In the genomic region with DNA sequence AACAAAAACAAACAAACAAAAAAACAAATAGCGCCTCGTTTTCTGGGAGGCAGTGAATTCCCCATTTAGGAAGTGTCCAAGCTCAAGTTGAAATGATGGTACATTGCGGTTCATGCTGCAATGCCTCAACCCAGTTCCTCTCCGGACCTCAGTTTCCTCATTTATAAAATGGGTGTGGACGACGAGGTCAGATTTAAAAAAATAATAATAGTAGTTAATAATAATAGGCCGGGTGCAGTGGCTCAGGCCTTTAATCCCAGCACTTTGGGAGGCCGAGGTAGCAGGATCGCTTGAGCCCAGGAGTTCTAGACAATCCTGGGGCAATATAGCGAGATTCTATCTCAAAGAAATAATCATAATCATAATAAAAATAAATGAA, we compare ENCODE assay signal across 9 cellular contexts. TPM values are rescaled to one million over a fixed set of nuclear protein-coding genes. Genes with fewer than 3 reads are reported as not detected.
A peak's percentile ranks its signal among the peaks of the same experiment; 100 is the strongest.
DNase-seq lines count a peak whose midpoint lies in the region; ATAC-seq, FAIRE-seq and TF ChIP-seq lines count a peak whose summit lies in the region.
"Had no signal": no experiment of that assay in that cellular context is flagged by ENCODE, and none has a peak within 500 bp of the region (broad histone marks: within the 10 kb centered on the region; RNA-seq: fewer than 3 reads in every experiment).

No MANE protein-coding gene starts in this region.

- no peak for ATAC-seq in A549

- H3K9me3 Mint-ChIP-seq in brain (peaks cover 0 to 5% (median 0%) of the 10 kb centered on the region in 5 experiments), type B pancreatic cell (no peaks in the 10 kb centered on the region)
- H3K9me3 Mint-ChIP-seq: stimulated activated naive CD8-positive, alpha-beta T cell treated with anti-CD3 and anti-CD28 coated beads, Interleukin-15, Interleukin-2, amounts not matched to agents 100 ng/mL and 50 ng/mL, for 24 hours had no signal

- TF ChIP-seq RAD21 in A549 (conservative IDR thresholded peaks at IDR 0.05 in 1 of 2, IDR thresholded peaks at IDR 0.05 in 1 of 2) = no peak

- no peaks in the 10 kb centered on the region for H3K36me3 ChIP-seq in mucosa of rectum (ENCODE audit: control insufficient read depth in 2 of 2, insufficient read depth in 2 of 2, low read length in 2 of 2)

- no peak for DNase-seq in A549 (ENCODE audit: low read depth in 1 of 2, low spot score in 1 of 2)
- DNase-seq in HL-60 (ENCODE audit: low read depth in 1 of 2, low spot score in 1 of 2) = no peak
- DNase-seq in nucleus accumbens (lab: John Stamatoyannopoulos, UW) = no peak
- DNase-seq in NCI-H526 (lab: John Stamatoyannopoulos, UW) = no peak
- no peak for DNase-seq in GM10248 (ENCODE audit: extremely low spot score)
- no peak for DNase-seq in type B pancreatic cell (ENCODE audit: extremely low spot score, unreplicated experiment)

- CTCF ChIA-PET in A549 (lab: Yijun Ruan, JAX) (interaction anchor here (0.5 to 27.6 kb wide), 59 partner anchors 10 to 486 kb away, joined by 3 to 1883 read pairs (median 5); a partner anchor contains a TSS), GM10248 (lab: Yijun Ruan, JAX) (interaction anchor here (0.7 to 7.0 kb wide), 47 partner anchors 8 to 482 kb away, joined by 3 to 339 read pairs (median 5); a partner anchor contains a TSS)

- no peaks in the 10 kb centered on the region for H3K9me3 ChIP-seq in A549
- no peaks in the 10 kb centered on the region for H3K9me3 ChIP-seq in mucosa of rectum (ENCODE audit: control insufficient read depth in 2 of 2, low read length in 2 of 2)

- POLR2A ChIA-PET in A549 (lab: Yijun Ruan, JAX) (interaction anchor here (0.8 to 4.6 kb wide), 6 partner anchors 11 to 203 kb away, joined by 3 to 40 read pairs (median 6); a partner anchor contains a TSS), GM10248 (lab: Yijun Ruan, JAX) (interaction anchor here (0.7 to 2.5 kb wide), 7 partner anchors 16 to 46 kb away, joined by 3 to 20 read pairs (median 7); a partner anchor contains a TSS)

- TF ChIP-seq CTCF in A549 (IDR thresholded peaks at IDR 0.05) (no peak), HL-60 (IDR thresholded peaks at IDR 0.05; ENCODE audit: insufficient read depth, low read length) (no peak), brain (conservative IDR thresholded peaks at IDR 0.05) (no peak), GM10248 (IDR thresholded peaks at IDR 0.05; ENCODE audit: control extremely low read depth, extremely low read depth, low read depth, missing control alignments) (no peak), type B pancreatic cell (conservative IDR thresholded peaks at IDR 0.05) (no peak)

- no peak for TF ChIP-seq POLR2A in A549 (IDR thresholded peaks at IDR 0.05; ENCODE audit: low read length)

- peak overlapping the region in 1 of 2 donors; percentile 73 for H3K9ac ChIP-seq in mucosa of rectum (ENCODE audit: low read depth in 1 of 2, low read length in 2 of 2)

- H3K4me1 Mint-ChIP-seq in brain (peaks cover 29% of the 10 kb centered on the region), type B pancreatic cell (ENCODE audit: unreplicated experiment) (peaks cover 12% of the 10 kb centered on the region)

- FAIRE-seq in A549 (lab: Jason Lieb, UNC) = no peak

- H3K27me3 ChIP-seq in HL-60 (ENCODE audit: insufficient read depth, poor library complexity, severe bottlenecking) = no peaks in the 10 kb centered on the region
- no peaks in the 10 kb centered on the region for H3K27me3 ChIP-seq in mucosa of rectum (ENCODE audit: control insufficient read depth in 2 of 2, insufficient read depth in 2 of 2, low read length in 2 of 2)

- peak overlapping the region; percentile 73; the same call in 2 of the 3 replicates for H3K4me2 ChIP-seq in A549

- H3K36me3 Mint-ChIP-seq in brain (no peaks in the 10 kb centered on the region), type B pancreatic cell (no peaks in the 10 kb centered on the region)

- H3K27ac Mint-ChIP-seq in brain = no peak overlapping the region
- H3K27ac Mint-ChIP-seq in type B pancreatic cell = no peak overlapping the region
- H3K27ac Mint-ChIP-seq: stimulated activated naive CD8-positive, alpha-beta T cell treated with anti-CD3 and anti-CD28 coated beads, Interleukin-15, Interleukin-2, amounts not matched to agents 100 ng/mL and 50 ng/mL, for 24 hours had no signal

- 38% methylated on average over 10 of the region's 10 CpGs for WGBS in A549 (ENCODE audit: missing lambda C conversion rate)

- H3K4me3 Mint-ChIP-seq in brain (peak overlapping the region; percentile 26 to 73 (median 59)), type B pancreatic cell (no peak overlapping the region)

- H3K4me3 ChIP-seq in A549 = peak overlapping the region; percentile 52
- H3K4me3 ChIP-seq in HL-60 (replicated peaks; ENCODE audit: insufficient read depth, low read length) = peak overlapping the region; percentile 38
- peak overlapping the region; percentile 60 to 69 for H3K4me3 ChIP-seq in mucosa of rectum (ENCODE audit: low read length in 2 of 2)

- H3K27ac ChIP-seq in A549 (peak overlapping the region; percentile 80 to 95; a peak in 5 of 6 replicates), HL-60 (replicated peaks) (no peak overlapping the region), mucosa of rectum (ENCODE audit: low read depth in 2 of 2, low read length in 2 of 2) (no peak overlapping the region)

- no peak for TF ChIP-seq EP300 in A549 (IDR thresholded peaks at IDR 0.05)

- H3K4me1 ChIP-seq in A549 = peaks cover 22% of the 10 kb centered on the region
- peaks cover 9 to 13% of the 10 kb centered on the region in 2 donors for H3K4me1 ChIP-seq in mucosa of rectum (ENCODE audit: control insufficient read depth in 2 of 2, insufficient read depth in 2 of 2, low read length in 2 of 2)

- H3K27me3 Mint-ChIP-seq in brain (peaks cover 9% of the 10 kb centered on the region), type B pancreatic cell (peaks cover 3% of the 10 kb centered on the region)
- H3K27me3 Mint-ChIP-seq: stimulated activated naive CD8-positive, alpha-beta T cell treated with anti-CD3 and anti-CD28 coated beads, Interleukin-15, Interleukin-2, amounts not matched to agents 100 ng/mL and 50 ng/mL, for 24 hours had no signal

TF ChIP-seq in A549, 52 proteins besides CTCF, POLR2A, EP300 and RAD21:
- no peak for TF ChIP-seq JUN (IDR thresholded peaks at IDR 0.05)
- TF ChIP-seq KDM1A (IDR thresholded peaks at IDR 0.05; ENCODE audit: low read depth) = peak; percentile 87
- TF ChIP-seq HDAC2 (IDR thresholded peaks at IDR 0.05) = 0 out of 2 replicates have a peak, but pooled peaks have one; percentile 41
- TF ChIP-seq HOXA7 (CRISPR knock-in tag; IDR thresholded peaks at IDR 0.05) = 0 out of 2 replicates have a peak, but pooled peaks have one; percentile 33

RNA-seq across cellular contexts. Expression of a gene that starts 15.5 kb away (rescaled TPM):
- polyA plus RNA-seq in A549 (2011; rRNA removed) (81.7 and 109 TPM in 2 replicates), A549 (2017; fragmentation: RNase III; extraction: RNeasy Plus Mini Kit Qiagen cat#74134 plus additional on column Dnase treatment) (89.7 to 97.6 TPM (median 93.0 TPM) in 3 replicates), brain (ENCODE audit: insufficient read depth, low read depth, low replicate concordance) (97.8 TPM)
- 165 and 195 TPM in 2 replicates for polyA plus RNA-seq in A549 (2012; cell fraction: cytosol; rRNA removed)
- polyA plus RNA-seq in A549 (2012; cell fraction: nucleus; rRNA removed) = 178 and 201 TPM in 2 replicates
- polyA minus RNA-seq in A549 (2011; rRNA and poly(A)+ RNA removed) = 175 and 210 TPM in 2 replicates
- 57.3 and 71.8 TPM in 2 replicates for total RNA-seq in type B pancreatic cell (ENCODE audit: low replicate concordance)

RNA-seq across cellular contexts. Expression of a gene that starts 28.6 kb away (rescaled TPM):
- polyA plus RNA-seq in A549 (2011; rRNA removed) (27.9 and 48.8 TPM in 2 replicates), A549 (2017; fragmentation: RNase III; extraction: RNeasy Plus Mini Kit Qiagen cat#74134 plus additional on column Dnase treatment) (0.57 to 0.65 TPM (median 0.58 TPM) in 3 replicates), brain (ENCODE audit: insufficient read depth, low read depth, low replicate concordance) (0.92 TPM)
- 90.2 and 102 TPM in 2 replicates for polyA plus RNA-seq in A549 (2012; cell fraction: cytosol; rRNA removed)
- polyA plus RNA-seq in A549 (2012; cell fraction: nucleus; rRNA removed) = 424 and 553 TPM in 2 replicates
- 82.7 and 141 TPM in 2 replicates for polyA minus RNA-seq in A549 (2011; rRNA and poly(A)+ RNA removed)
- total RNA-seq in type B pancreatic cell (ENCODE audit: low replicate concordance) = 28.4 and 178 TPM in 2 replicates

RNA-seq across cellular contexts. Expression of a gene that starts 32.7 kb away (rescaled TPM):
- polyA plus RNA-seq in A549 (2011; rRNA removed) = 11.7 and 15.1 TPM in 2 replicates
- polyA plus RNA-seq in A549 (2012; cell fraction: cytosol; rRNA removed) = 22.5 and 22.8 TPM in 2 replicates
- 17.7 and 21.5 TPM in 2 replicates for polyA plus RNA-seq in A549 (2012; cell fraction: nucleus; rRNA removed)
- polyA plus RNA-seq in A549 (2017; fragmentation: RNase III; extraction: RNeasy Plus Mini Kit Qiagen cat#74134 plus additional on column Dnase treatment) = 28.2 to 34.0 TPM (median 31.2 TPM) in 3 replicates
- 7.0 and 9.0 TPM in 2 replicates for polyA minus RNA-seq in A549 (2011; rRNA and poly(A)+ RNA removed)
- 4.9 TPM for polyA plus RNA-seq in brain (ENCODE audit: insufficient read depth, low read depth, low replicate concordance)
- 7.2 and 9.5 TPM in 2 replicates for total RNA-seq in type B pancreatic cell (ENCODE audit: low replicate concordance)

RNA-seq across cellular contexts. Expression of a gene that starts 34.3 kb away (rescaled TPM):
- polyA plus RNA-seq in A549 (2011; rRNA removed) = 3.2 and 5.7 TPM in 2 replicates
- polyA plus RNA-seq in A549 (2012; cell fraction: cytosol; rRNA removed) = 12.6 and 19.2 TPM in 2 replicates
- polyA plus RNA-seq in A549 (2012; cell fraction: nucleus; rRNA removed) = 33.8 and 53.7 TPM in 2 replicates
- 18.9 to 23.2 TPM (median 20.9 TPM) in 3 replicates for polyA plus RNA-seq in A549 (2017; fragmentation: RNase III; extraction: RNeasy Plus Mini Kit Qiagen cat#74134 plus additional on column Dnase treatment)
- polyA minus RNA-seq in A549 (2011; rRNA and poly(A)+ RNA removed) = 5.7 and 7.2 TPM in 2 replicates
- polyA plus RNA-seq in brain (ENCODE audit: insufficient read depth, low read depth, low replicate concordance) = 14.8 TPM
- total RNA-seq in type B pancreatic cell (ENCODE audit: low replicate concordance) = 38.6 and 110 TPM in 2 replicates

RNA-seq across cellular contexts. Expression of a gene that starts 57.7 kb away (rescaled TPM):
- polyA plus RNA-seq in A549 (2011; rRNA removed) (4.7 and 5.3 TPM in 2 replicates), A549 (2017; fragmentation: RNase III; extraction: RNeasy Plus Mini Kit Qiagen cat#74134 plus additional on column Dnase treatment) (6.3 to 9.0 TPM (median 8.1 TPM) in 3 replicates), brain (ENCODE audit: insufficient read depth, low read depth, low replicate concordance) (64.4 TPM)
- polyA plus RNA-seq in A549 (2012; cell fraction: cytosol; rRNA removed) = 4.7 and 7.4 TPM in 2 replicates
- 5.4 and 5.8 TPM in 2 replicates for polyA plus RNA-seq in A549 (2012; cell fraction: nucleus; rRNA removed)
- polyA minus RNA-seq in A549 (2011; rRNA and poly(A)+ RNA removed) = 6.7 and 10.8 TPM in 2 replicates
- 11.9 and 13.0 TPM in 2 replicates for total RNA-seq in type B pancreatic cell (ENCODE audit: low replicate concordance)

Comparison
In these comparisons a context has a peak if more than half of its experiments do, and no peak if none do; other contexts are left out.
1. H3K27ac ChIP-seq: peak in A549 (2 of 2); none in HL-60 (single experiment) and mucosa of rectum (0 of 2).
2. Peak in every context shown above with its lines, with median percentiles within 50 percentile points of each other: H3K4me3 ChIP-seq.